ENCODE assay signal across 8 cellular contexts in genomic region chr11:78168539-78169477, GRCh38. TPM values are rescaled to one million over a fixed set of nuclear protein-coding genes. Genes with fewer than 3 reads are reported as not detected.
DNase-seq lines count a peak whose midpoint lies in the region; ATAC-seq, FAIRE-seq and TF ChIP-seq lines count a peak whose summit lies in the region.

No MANE protein-coding gene starts in this region.

- TF ChIP-seq RAD21 in HepG2 (CRISPR knock-in tag; IDR thresholded peaks at IDR 0.05), result no peak

- intact Hi-C loops in HepG2 (cut with micrococcal nuclease; ENCODE audit: unreplicated experiment) (no loop called here), stomach (cut with DNase I; ENCODE audit: low total_unique reads) (no loop called here)

- H3K9ac ChIP-seq in GM23248 (peak overlapping the region; percentile 76), HepG2 (ENCODE audit: insufficient read depth, low read depth, low read length) (no peak overlapping the region)

- peaks cover 8% of the 10 kb centered on the region; the same call in 1 of the 2 replicates for H3K36me3 ChIP-seq in GM23248 (ENCODE audit: low read depth)
- peaks cover 0 to under 1% of the 10 kb centered on the region in 2 experiments; a peak in 2 of 5 replicates for H3K36me3 ChIP-seq in HepG2 (replicated peaks in 1 of 2; ENCODE audit: control insufficient read depth in 1 of 2, insufficient read depth in 2 of 2, low read length in 2 of 2)
- H3K36me3 ChIP-seq in stomach, result peaks cover 4 to 32% (median 26%) of the 10 kb centered on the region in 4 donors

- 21 to 24% methylated on average over 16 to 17 of the region's 17 CpGs for WGBS in GM23248 (ENCODE audit: low coverage in 1 of 2, low lambda C conversion rate in 2 of 2, missing lambda C conversion rate in 2 of 2), 2 experiments
- WGBS in HepG2 (ENCODE audit: low lambda C conversion rate), result 54% methylated on average over 10 of the region's 17 CpGs
- 30 to 43% (median 34%) methylated on average over 11 to 17 of the region's 17 CpGs for WGBS in stomach, 5 donors

- H3K79me2 ChIP-seq in GM23248 (ENCODE audit: insufficient read depth) (no peaks in the 10 kb centered on the region), HepG2 (ENCODE audit: insufficient read depth, low read length) (no peaks in the 10 kb centered on the region)

- H3K27ac ChIP-seq in GM23248 (peak overlapping the region; percentile 92), HepG2 (ENCODE audit: extremely low read length, insufficient read depth, low read length) (no peak overlapping the region), stomach (peak overlapping the region; percentile 26 to 83 (median 70))

- no peaks in the 10 kb centered on the region for H3K9me3 ChIP-seq in GM23248 (ENCODE audit: low read depth)
- no peaks in the 10 kb centered on the region for H3K9me3 ChIP-seq in HepG2 (ENCODE audit: low read length)
- no peaks in the 10 kb centered on the region for H3K9me3 ChIP-seq in stomach

- POLR2A ChIA-PET in HepG2 (lab: Yijun Ruan, JAX), result interaction anchor here (0.7 to 1.4 kb wide), 5 partner anchors 12 to 111 kb away, joined by 3 to 8 read pairs (median 3); partner anchors contain the start of gene ALG8

- no peak for FAIRE-seq in HepG2 (lab: Jason Lieb, UNC)

- ATAC-seq in HepG2 (peak; percentile 49), HG03175 (IDR thresholded peaks at IDR 0.05; ENCODE audit: unreplicated experiment) (no peak), GM18511 (IDR thresholded peaks at IDR 0.05; ENCODE audit: unreplicated experiment) (no peak)

- H2AFZ ChIP-seq in GM23248 (peak overlapping the region; percentile 70), HepG2 (ENCODE audit: low read length) (no peak overlapping the region)

- H4K20me1 ChIP-seq in GM23248 (ENCODE audit: insufficient read depth) (no peaks in the 10 kb centered on the region), HepG2 (ENCODE audit: insufficient read depth, low read length) (no peaks in the 10 kb centered on the region; the same call in 1 of the 2 replicates)

- CTCF ChIA-PET in HepG2 (lab: Yijun Ruan, JAX; ENCODE audit: low intra/inter-chr PET ratio, low total read pairs), result no interaction called here

- H3K27me3 ChIP-seq in GM23248 (replicated peaks; ENCODE audit: insufficient read depth) (no peaks in the 10 kb centered on the region), HepG2 (ENCODE audit: control insufficient read depth in 1 of 2, insufficient read depth in 2 of 2, low read length in 2 of 2) (no peaks in the 10 kb centered on the region), stomach (no peaks in the 10 kb centered on the region)

- H3K4me3 ChIP-seq in GM23248 (no peak overlapping the region), HepG2 (replicated peaks in 1 of 3; ENCODE audit: insufficient read depth in 1 of 3, low read depth in 2 of 3, low read length in 3 of 3) (peak overlapping the region in 1 of 3 experiments; percentile 8; a peak in 1 of 6 replicates), stomach (no peak overlapping the region)

- H3K4me1 ChIP-seq in GM23248 (ENCODE audit: insufficient read depth), result peaks cover 18% of the 10 kb centered on the region
- peaks cover 38% of the 10 kb centered on the region for H3K4me1 ChIP-seq in HepG2 (ENCODE audit: insufficient read depth, low read length)
- peaks cover 11 to 44% (median 14%) of the 10 kb centered on the region in 4 donors for H3K4me1 ChIP-seq in stomach

- TF ChIP-seq POLR2A in HepG2 (IDR thresholded peaks at IDR 0.05; ENCODE audit: insufficient read depth in 1 of 2, low read depth in 2 of 2, low read length in 2 of 2), result no peak
- TF ChIP-seq POLR2A in stomach (IDR thresholded peaks at IDR 0.05), result no peak

- peaks cover 20% of the 10 kb centered on the region for H3F3A ChIP-seq in GM23248 (ENCODE audit: insufficient read depth)

- peak overlapping the region; percentile 45 for H3K4me2 ChIP-seq in GM23248 (ENCODE audit: unreplicated experiment)
- peak overlapping the region; percentile 36 for H3K4me2 ChIP-seq in HepG2 (ENCODE audit: low read depth, low read length)

- DNase-seq in GM23248 (peak; percentile 85), dedifferentiated amniotic fluid mesenchymal stem cell (ENCODE audit: extremely low spot score) (peak; percentile 69), HepG2 (ENCODE audit: low spot score) (peak; percentile 64), stomach (peak; percentile 35), KBM-7 (no peak)
- DNase-seq in activated effector memory CD4-positive, alpha-beta T cell treated with Interleukin-2 at 50 U/mL for 16 hours, result no peak

- in situ Hi-C loops in GM23248 (cut with MboI), result no loop called here
- in situ Hi-C loops in HepG2 (cut with HindIII; ENCODE audit: extremely low pct_ligation_motif_present, low pct_unique_long_range_greater_than_20kb), result no loop called here
- in situ Hi-C loops in KBM-7 (cut with MboI; ENCODE audit: low pct_unique_long_range_greater_than_20kb, low sequenced_read_pairs), result no loop called here

- no peaks in the 10 kb centered on the region for H3K9me2 ChIP-seq in GM23248 (ENCODE audit: insufficient read depth)

- TF ChIP-seq CTCF in HepG2 (CRISPR knock-in tag; IDR thresholded peaks at IDR 0.05) (no peak), stomach (IDR thresholded peaks at IDR 0.05) (no peak)

- BruUV-seq in HepG2 (replicated peaks; lab: Mats Ljungman, UMichigan), result no TSS peak

- TF ChIP-seq EP300 in HepG2 (IDR thresholded peaks at IDR 0.05; ENCODE audit: low read depth in 2 of 2, low read length in 2 of 2), result no peak
- TF ChIP-seq EP300 in HepG2 (CRISPR knock-in tag; IDR thresholded peaks at IDR 0.05; ENCODE audit: borderline replicate concordance), result no peak
- no peak for TF ChIP-seq EP300 in stomach (IDR thresholded peaks at IDR 0.05)

RNA-seq across cellular contexts. Expression of gene KCTD21, which starts 19.6 kb away (rescaled TPM):
- total RNA-seq in GM23248 (2014; rRNA removed; shearing (Covaris generic)), result 7.5 and 13.1 TPM in 2 replicates
- 5.7 and 7.6 TPM in 2 replicates for polyA plus RNA-seq in GM23248 (2016; fragmentation: Nextera tagmentation; extraction: Ambion mirVana)
- 3.1 and 3.9 TPM in 2 replicates for total RNA-seq in HepG2 (2016; rRNA removed; fragmentation: Illumina TruSeq; extraction: Trizol)
- total RNA-seq in HepG2 (2016; cell fraction: cytosol; rRNA removed; fragmentation: Illumina TruSeq; extraction: Trizol; ENCODE audit: low read depth), result 0.97 and 1.3 TPM in 2 replicates
- total RNA-seq in HepG2 (2016; cell fraction: insoluble cytoplasmic fraction; rRNA removed; fragmentation: Illumina TruSeq; extraction: Trizol), result 3.3 and 4.3 TPM in 2 replicates
- 3.1 TPM in 2 replicates for total RNA-seq in HepG2 (2016; cell fraction: membrane; rRNA removed; fragmentation: Illumina TruSeq; extraction: Trizol)
- 1.3 and 1.6 TPM in 2 replicates for total RNA-seq in HepG2 (2016; cell fraction: nucleus; rRNA removed; fragmentation: Illumina TruSeq; extraction: Trizol)
- polyA plus RNA-seq in HepG2 (2011; rRNA removed), result 13.2 and 13.5 TPM in 2 replicates
- polyA plus RNA-seq in HepG2 (2011; cell fraction: cytosol; rRNA removed), result 11.0 and 13.8 TPM in 2 replicates
- 5.4 and 6.0 TPM in 2 replicates for polyA plus RNA-seq in HepG2 (2011; cell fraction: nucleus; rRNA removed)
- polyA plus RNA-seq in HepG2 (2012), result 6.6 and 9.3 TPM in 2 replicates
- 1.2 and 1.4 TPM in 2 replicates for polyA plus RNA-seq in HepG2 (2016; cell fraction: cytosol; fragmentation: Illumina TruSeq; extraction: Trizol; ENCODE audit: low read depth)
- 4.8 and 5.3 TPM in 2 replicates for polyA plus RNA-seq in HepG2 (2016; cell fraction: insoluble cytoplasmic fraction; fragmentation: Illumina TruSeq; extraction: Trizol; ENCODE audit: low read depth)
- polyA plus RNA-seq in HepG2 (2016; cell fraction: membrane; fragmentation: Illumina TruSeq; extraction: Trizol; ENCODE audit: low read depth), result 2.5 and 3.1 TPM in 2 replicates
- polyA plus RNA-seq in HepG2 (2016; cell fraction: nucleus; fragmentation: Illumina TruSeq; extraction: Trizol; ENCODE audit: insufficient read depth, low read depth), result 3.6 and 4.7 TPM in 2 replicates
- 14.8 and 38.3 TPM in 2 replicates for polyA minus RNA-seq in HepG2 (2011; rRNA and poly(A)+ RNA removed; ENCODE audit: low replicate concordance)
- polyA minus RNA-seq in HepG2 (2011; cell fraction: cytosol; rRNA and poly(A)+ RNA removed), result 8.7 and 11.6 TPM in 2 replicates
- 5.3 and 6.6 TPM in 2 replicates for polyA minus RNA-seq in HepG2 (2011; cell fraction: nucleus; rRNA and poly(A)+ RNA removed)
- total RNA-seq in stomach, result 10 to 100 TPM in 1 of 5 donors, 1 to 10 TPM in 3, not detected in 1; 2.9 to 62.4 (median 4.3) TPM
- polyA plus RNA-seq in stomach, result 1 to 10 TPM; 2.9 to 4.7 (median 3.7) TPM

RNA-seq across cellular contexts. Expression of gene USP35, which starts 19.9 kb away (rescaled TPM):
- 7.0 and 8.9 TPM in 2 replicates for total RNA-seq in GM23248 (2014; rRNA removed; shearing (Covaris generic))
- 2.2 and 2.7 TPM in 2 replicates for polyA plus RNA-seq in GM23248 (2016; fragmentation: Nextera tagmentation; extraction: Ambion mirVana)
- 1.8 and 4.6 TPM in 2 replicates for total RNA-seq in HepG2 (2016; rRNA removed; fragmentation: Illumina TruSeq; extraction: Trizol)
- total RNA-seq in HepG2 (2016; cell fraction: cytosol; rRNA removed; fragmentation: Illumina TruSeq; extraction: Trizol; ENCODE audit: low read depth), result 0.71 and 0.88 TPM in 2 replicates
- 1.7 and 4.5 TPM in 2 replicates for total RNA-seq in HepG2 (2016; cell fraction: insoluble cytoplasmic fraction; rRNA removed; fragmentation: Illumina TruSeq; extraction: Trizol)
- 0.93 and 1.1 TPM in 2 replicates for total RNA-seq in HepG2 (2016; cell fraction: membrane; rRNA removed; fragmentation: Illumina TruSeq; extraction: Trizol)
- 5.7 and 7.4 TPM in 2 replicates for total RNA-seq in HepG2 (2016; cell fraction: nucleus; rRNA removed; fragmentation: Illumina TruSeq; extraction: Trizol)
- 7.7 and 11.1 TPM in 2 replicates for polyA plus RNA-seq in HepG2 (2011; rRNA removed)
- 4.0 and 5.2 TPM in 2 replicates for polyA plus RNA-seq in HepG2 (2011; cell fraction: cytosol; rRNA removed)
- polyA plus RNA-seq in HepG2 (2011; cell fraction: nucleus; rRNA removed), result 56.5 and 58.1 TPM in 2 replicates
- polyA plus RNA-seq in HepG2 (2012), result 4.1 and 5.5 TPM in 2 replicates
- 0.20 and 0.27 TPM in 2 replicates for polyA plus RNA-seq in HepG2 (2016; cell fraction: cytosol; fragmentation: Illumina TruSeq; extraction: Trizol; ENCODE audit: low read depth)
- polyA plus RNA-seq in HepG2 (2016; cell fraction: insoluble cytoplasmic fraction; fragmentation: Illumina TruSeq; extraction: Trizol; ENCODE audit: low read depth), result 1.4 and 2.7 TPM in 2 replicates
- 0.61 and 0.63 TPM in 2 replicates for polyA plus RNA-seq in HepG2 (2016; cell fraction: membrane; fragmentation: Illumina TruSeq; extraction: Trizol; ENCODE audit: low read depth)
- 10.1 and 12.3 TPM in 2 replicates for polyA plus RNA-seq in HepG2 (2016; cell fraction: nucleus; fragmentation: Illumina TruSeq; extraction: Trizol; ENCODE audit: insufficient read depth, low read depth)
- polyA minus RNA-seq in HepG2 (2011; rRNA and poly(A)+ RNA removed; ENCODE audit: low replicate concordance), result 5.1 and 12.7 TPM in 2 replicates
- 2.4 and 3.2 TPM in 2 replicates for polyA minus RNA-seq in HepG2 (2011; cell fraction: cytosol; rRNA and poly(A)+ RNA removed)
- polyA minus RNA-seq in HepG2 (2011; cell fraction: nucleus; rRNA and poly(A)+ RNA removed), result 17.3 and 18.0 TPM in 2 replicates
- total RNA-seq in stomach, result 10 to 100 TPM in 3 of 5 donors, 1 to 10 TPM in 2; 3.3 to 68.4 (median 10.7) TPM
- 1 to 10 TPM in 2 of 3 donors, under 1 TPM in 1; 0.61 to 3.4 (median 2.8) TPM for polyA plus RNA-seq in stomach

RNA-seq across cellular contexts. Expression of gene ALG8, which starts 29.4 kb away (rescaled TPM):
- 41.6 and 42.2 TPM in 2 replicates for total RNA-seq in GM23248 (2014; rRNA removed; shearing (Covaris generic))
- 57.2 and 59.9 TPM in 2 replicates for polyA plus RNA-seq in GM23248 (2016; fragmentation: Nextera tagmentation; extraction: Ambion mirVana)
- total RNA-seq in HepG2 (2016; rRNA removed; fragmentation: Illumina TruSeq; extraction: Trizol), result 50.0 and 88.0 TPM in 2 replicates
- 27.9 and 37.5 TPM in 2 replicates for total RNA-seq in HepG2 (2016; cell fraction: cytosol; rRNA removed; fragmentation: Illumina TruSeq; extraction: Trizol; ENCODE audit: low read depth)
- total RNA-seq in HepG2 (2016; cell fraction: insoluble cytoplasmic fraction; rRNA removed; fragmentation: Illumina TruSeq; extraction: Trizol), result 46.2 and 90.8 TPM in 2 replicates
- 39.8 and 40.9 TPM in 2 replicates for total RNA-seq in HepG2 (2016; cell fraction: membrane; rRNA removed; fragmentation: Illumina TruSeq; extraction: Trizol)
- 81.9 and 98.4 TPM in 2 replicates for total RNA-seq in HepG2 (2016; cell fraction: nucleus; rRNA removed; fragmentation: Illumina TruSeq; extraction: Trizol)
- polyA plus RNA-seq in HepG2 (2011; rRNA removed), result 53.5 and 75.8 TPM in 2 replicates
- polyA plus RNA-seq in HepG2 (2011; cell fraction: cytosol; rRNA removed), result 34.9 and 52.4 TPM in 2 replicates
- 23.3 and 25.4 TPM in 2 replicates for polyA plus RNA-seq in HepG2 (2011; cell fraction: nucleus; rRNA removed)
- polyA plus RNA-seq in HepG2 (2012), result 33.9 and 48.4 TPM in 2 replicates
- 21.7 and 23.1 TPM in 2 replicates for polyA plus RNA-seq in HepG2 (2016; cell fraction: cytosol; fragmentation: Illumina TruSeq; extraction: Trizol; ENCODE audit: low read depth)
- polyA plus RNA-seq in HepG2 (2016; cell fraction: insoluble cytoplasmic fraction; fragmentation: Illumina TruSeq; extraction: Trizol; ENCODE audit: low read depth), result 45.9 and 50.8 TPM in 2 replicates
- 29.3 and 35.8 TPM in 2 replicates for polyA plus RNA-seq in HepG2 (2016; cell fraction: membrane; fragmentation: Illumina TruSeq; extraction: Trizol; ENCODE audit: low read depth)
- 116 and 123 TPM in 2 replicates for polyA plus RNA-seq in HepG2 (2016; cell fraction: nucleus; fragmentation: Illumina TruSeq; extraction: Trizol; ENCODE audit: insufficient read depth, low read depth)
- 65.9 and 176 TPM in 2 replicates for polyA minus RNA-seq in HepG2 (2011; rRNA and poly(A)+ RNA removed; ENCODE audit: low replicate concordance)
- 34.7 TPM in 2 replicates for polyA minus RNA-seq in HepG2 (2011; cell fraction: cytosol; rRNA and poly(A)+ RNA removed)
- polyA minus RNA-seq in HepG2 (2011; cell fraction: nucleus; rRNA and poly(A)+ RNA removed), result 63.3 and 64.3 TPM in 2 replicates
- total RNA-seq in stomach, result 10 to 100 TPM in 4 of 5 donors, 1 to 10 TPM in 1; 3.8 to 58.2 (median 19.6) TPM
- 10 to 100 TPM; 10.5 to 33.6 (median 29.4) TPM for polyA plus RNA-seq in stomach

Comparison
In these comparisons a context has a peak if more than half of its experiments do, and no peak if none do; other contexts are left out.
1. DNase-seq: peak in GM23248 (single experiment), dedifferentiated amniotic fluid mesenchymal stem cell (single experiment), HepG2 (single experiment) and stomach (single experiment); none in KBM-7 (single experiment) and activated effector memory CD4-positive, alpha-beta T cell treated with Interleukin-2 at 50 U/mL for 16 hours (single experiment).